In the genomic region with DNA sequence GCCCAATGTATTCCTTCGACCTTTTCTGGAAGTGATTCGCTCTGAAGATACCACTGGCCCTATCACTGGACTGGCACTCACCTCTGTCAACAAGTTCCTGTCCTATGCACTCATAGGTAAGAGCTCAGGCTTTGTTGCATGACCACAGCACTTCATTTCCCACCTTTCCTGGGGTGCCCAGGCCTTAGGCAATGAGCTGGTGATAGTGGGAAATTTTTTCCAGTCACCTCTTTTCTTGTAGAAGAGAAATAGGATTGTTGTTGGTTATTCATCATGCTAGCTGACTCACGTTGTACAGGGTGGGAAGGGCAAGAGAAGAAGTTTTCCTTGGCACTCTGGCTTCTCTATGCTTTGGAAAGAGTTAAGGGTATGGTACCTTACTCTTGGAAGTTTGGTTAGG, we compare ENCODE assay signal across 25 cellular contexts. TPM values are rescaled to one million over a fixed set of nuclear protein-coding genes. Genes with fewer than 3 reads are reported as not detected.
DNase-seq lines count a peak whose midpoint lies in the region; FAIRE-seq and TF ChIP-seq lines count a peak whose summit lies in the region.
"Had no signal": no experiment of that assay in that cellular context is flagged by ENCODE, and none has a peak within 500 bp of the region (broad histone marks: within the 10 kb centered on the region; RNA-seq: fewer than 3 reads in every experiment).

No MANE protein-coding gene starts in this region.

- no peak for TF ChIP-seq CTCF in epithelial cell of esophagus (IDR thresholded peaks at IDR 0.05; ENCODE audit: insufficient read depth, low read depth, low read length, missing control alignments)

- CTCF ChIA-PET in activated CD4-positive, alpha-beta memory T cell treated with anti-CD3 and anti-CD28 coated beads for 36 hours (lab: Charles Lee) = interaction anchor here (0.7 to 4.5 kb wide), 3 partner anchors 8 to 113 kb away, joined by 3 to 67 read pairs (median 48); no protein-coding TSS in a partner anchor
- CTCF ChIA-PET in activated CD4-positive, alpha-beta memory T cell treated with anti-CD3 and anti-CD28 coated beads, Interleukin-2, amount 10 ng/mL, durations not matched to agents 7 days and 5 days (lab: Charles Lee) = interaction anchor here (0.7 to 4.3 kb wide), 3 partner anchors 9 to 768 kb away, joined by 3 to 32 read pairs (median 30); no protein-coding TSS in a partner anchor

- no peak overlapping the region for H3K4me3 Mint-ChIP-seq in activated CD4-positive, alpha-beta memory T cell treated with anti-CD3 and anti-CD28 coated beads for 36 hours
- no peak overlapping the region for H3K4me3 Mint-ChIP-seq in activated CD4-positive, alpha-beta memory T cell treated with anti-CD3 and anti-CD28 coated beads, Interleukin-2, amount 10 ng/mL, durations not matched to agents 7 days and 5 days
- H3K4me3 Mint-ChIP-seq: activated naive CD4-positive, alpha-beta T cell treated with anti-CD3 and anti-CD28 coated beads, Interleukin-2, amount 10 ng/mL, durations not matched to agents 7 days and 5 days; GM23338; memory B cell; neural crest cell had no signal

- H3K36me3 Mint-ChIP-seq in activated CD4-positive, alpha-beta memory T cell treated with anti-CD3 and anti-CD28 coated beads for 36 hours = peaks cover 12% of the 10 kb centered on the region
- peaks cover 19% of the 10 kb centered on the region for H3K36me3 Mint-ChIP-seq in activated CD4-positive, alpha-beta memory T cell treated with anti-CD3 and anti-CD28 coated beads, Interleukin-2, amount 10 ng/mL, durations not matched to agents 7 days and 5 days (ENCODE audit: low read depth)

- H3K27ac Mint-ChIP-seq in activated CD4-positive, alpha-beta memory T cell treated with anti-CD3 and anti-CD28 coated beads for 36 hours = peak overlapping the region; percentile 33
- no peak overlapping the region for H3K27ac Mint-ChIP-seq in activated CD4-positive, alpha-beta memory T cell treated with anti-CD3 and anti-CD28 coated beads, Interleukin-2, amount 10 ng/mL, durations not matched to agents 7 days and 5 days
- H3K27ac Mint-ChIP-seq: activated naive CD4-positive, alpha-beta T cell treated with anti-CD3 and anti-CD28 coated beads, Interleukin-2, amount 10 ng/mL, durations not matched to agents 7 days and 5 days; GM23338; memory B cell had no signal

- peaks cover 33% of the 10 kb centered on the region for H3K4me1 Mint-ChIP-seq in activated CD4-positive, alpha-beta memory T cell treated with anti-CD3 and anti-CD28 coated beads for 36 hours (ENCODE audit: low read depth)
- H3K4me1 Mint-ChIP-seq in activated CD4-positive, alpha-beta memory T cell treated with anti-CD3 and anti-CD28 coated beads, Interleukin-2, amount 10 ng/mL, durations not matched to agents 7 days and 5 days = peaks cover 4% of the 10 kb centered on the region
- H3K4me1 Mint-ChIP-seq: memory B cell had no signal

- no peaks in the 10 kb centered on the region for H3K27me3 Mint-ChIP-seq in activated CD4-positive, alpha-beta memory T cell treated with anti-CD3 and anti-CD28 coated beads for 36 hours
- no peaks in the 10 kb centered on the region for H3K27me3 Mint-ChIP-seq in activated CD4-positive, alpha-beta memory T cell treated with anti-CD3 and anti-CD28 coated beads, Interleukin-2, amount 10 ng/mL, durations not matched to agents 7 days and 5 days
- H3K27me3 Mint-ChIP-seq: activated naive CD4-positive, alpha-beta T cell treated with anti-CD3 and anti-CD28 coated beads, Interleukin-2, amount 10 ng/mL, durations not matched to agents 7 days and 5 days; memory B cell had no signal

- peak; percentile 77 for FAIRE-seq in RCC 7860 (lab: Jason Lieb, UNC)
- FAIRE-seq: frontal cortex had no signal

- no peak overlapping the region for H3K4me3 ChIP-seq in epithelial cell of esophagus (ENCODE audit: low read length)
- H3K4me3 ChIP-seq: GM23338, MG63, thoracic aorta had no signal

- intact Hi-C loops in activated CD4-positive, alpha-beta memory T cell treated with anti-CD3 and anti-CD28 coated beads for 36 hours (cut with micrococcal nuclease) = no loop called here

- POLR2A ChIA-PET in activated CD4-positive, alpha-beta memory T cell treated with anti-CD3 and anti-CD28 coated beads for 36 hours (lab: Charles Lee) = interaction anchor here (0.7 kb wide), 1 partner anchor 76 kb away, joined by 3 read pairs; no protein-coding TSS in a partner anchor
- POLR2A ChIA-PET in activated CD4-positive, alpha-beta memory T cell treated with anti-CD3 and anti-CD28 coated beads, Interleukin-2, amount 10 ng/mL, durations not matched to agents 7 days and 5 days (lab: Charles Lee) = no interaction called here

- H3K9me3 Mint-ChIP-seq in activated CD4-positive, alpha-beta memory T cell treated with anti-CD3 and anti-CD28 coated beads for 36 hours = no peaks in the 10 kb centered on the region
- H3K9me3 Mint-ChIP-seq in activated CD4-positive, alpha-beta memory T cell treated with anti-CD3 and anti-CD28 coated beads, Interleukin-2, amount 10 ng/mL, durations not matched to agents 7 days and 5 days = no peaks in the 10 kb centered on the region
- H3K9me3 Mint-ChIP-seq: activated naive CD4-positive, alpha-beta T cell treated with anti-CD3 and anti-CD28 coated beads, Interleukin-2, amount 10 ng/mL, durations not matched to agents 7 days and 5 days; GM23338; memory B cell; neural crest cell had no signal

- no peak for DNase-seq in activated CD4-positive, alpha-beta memory T cell treated with anti-CD3 and anti-CD28 coated beads for 36 hours
- DNase-seq in activated CD4-positive, alpha-beta memory T cell treated with anti-CD3 and anti-CD28 coated beads, Interleukin-2, amount 10 ng/mL, durations not matched to agents 7 days and 5 days = no peak
- DNase-seq in RCC 7860 (ENCODE audit: low spot score) = peak; percentile 79
- DNase-seq in epithelial cell of esophagus (ENCODE audit: low read depth) = peak; percentile 89
- DNase-seq in renal cortical epithelial cell (ENCODE audit: low read depth) = peak; percentile 88
- DNase-seq in islet precursor cell = no peak
- no peak for DNase-seq in NCI-H82 (lab: John Stamatoyannopoulos, UW)
- DNase-seq in NAMALWA (ENCODE audit: low spot score) = no peak
- DNase-seq: 8988T; activated CD4-positive, alpha-beta T cell treated with anti-CD3 and anti-CD28 coated beads for 1 hour; activated CD8-positive, alpha-beta memory T cell treated with anti-CD3 and anti-CD28 coated beads, Interleukin-2, amount 50 U/mL, for 48 hours; activated naive CD4-positive, alpha-beta T cell treated with anti-CD3 and anti-CD28 coated beads, Interleukin-2, amount 10 ng/mL, durations not matched to agents 7 days and 5 days; caudate nucleus; DND-41; effector memory CD4-positive, alpha-beta T cell; MG63; NCI-H2081 treated with DMSO at 0.1 percent for 48 hours; NCI-H748 treated with DMSO at 0.1 percent for 48 hours; stimulated activated CD4-positive, alpha-beta T cell treated with anti-CD3 and anti-CD28 coated beads, Interleukin-2, amount 100 ng/mL, for 48 hours; T-helper 1 cell had no signal

RNA-seq across cellular contexts. Expression of gene NFKB2, which starts 51.4 kb away (rescaled TPM):
- 100 to 1,000 TPM; 241 to 242 TPM for total RNA-seq in activated CD4-positive, alpha-beta memory T cell treated with anti-CD3 and anti-CD28 coated beads for 36 hours
- 100 to 1,000 TPM; 121 to 122 TPM for total RNA-seq in activated CD4-positive, alpha-beta memory T cell treated with anti-CD3 and anti-CD28 coated beads, Interleukin-2, amount 10 ng/mL, durations not matched to agents 7 days and 5 days
- 52.4 and 57.3 TPM in 2 replicates for total RNA-seq in renal cortical epithelial cell

Comparison
In these comparisons a context has a peak if more than half of its experiments do, and no peak if none do; other contexts are left out.
1. DNase-seq: peak in RCC 7860 (single experiment), epithelial cell of esophagus (single experiment) and renal cortical epithelial cell (single experiment); none in activated CD4-positive, alpha-beta memory T cell treated with anti-CD3 and anti-CD28 coated beads for 36 hours (single experiment), activated CD4-positive, alpha-beta memory T cell treated with anti-CD3 and anti-CD28 coated beads, Interleukin-2, amount 10 ng/mL, durations not matched to agents 7 days and 5 days (single experiment), islet precursor cell (single experiment), NCI-H82 (single experiment) and NAMALWA (single experiment).